ENCODE assay signal across 18 cellular contexts in genomic region chr10:76581685-76582084, GRCh38.
DNase-seq lines count a peak whose midpoint lies in the region; ATAC-seq and TF ChIP-seq lines count a peak whose summit lies in the region.
"Had no signal": no experiment of that assay in that cellular context is flagged by ENCODE, and none has a peak within 500 bp of the region (broad histone marks: within the 10 kb centered on the region; RNA-seq: fewer than 3 reads in every experiment).

No MANE protein-coding gene starts in this region.

- no peaks in the 10 kb centered on the region for H3K27me3 Mint-ChIP-seq in mesothelial cell of epicardium (ENCODE audit: low read depth)
- H3K27me3 Mint-ChIP-seq: activated CD4-positive, alpha-beta T cell treated with anti-CD3 and anti-CD28 coated beads for 36 hours; activated naive CD4-positive, alpha-beta T cell treated with anti-CD3 and anti-CD28 coated beads, Interleukin-2, amount 50 U/mL, for 24 hours; effector memory CD8-positive, alpha-beta T cell had no signal

- peaks cover 33% of the 10 kb centered on the region for H3K4me1 Mint-ChIP-seq in mesothelial cell of epicardium
- H3K4me1 Mint-ChIP-seq: activated CD4-positive, alpha-beta T cell treated with anti-CD3 and anti-CD28 coated beads for 36 hours; activated naive CD4-positive, alpha-beta T cell treated with anti-CD3 and anti-CD28 coated beads, Interleukin-2, amount 50 U/mL, for 24 hours; stimulated activated effector memory CD8-positive, alpha-beta T cell treated with anti-CD3 and anti-CD28 coated beads, Interleukin-12 subunit alpha, Interleukin-12 subunit beta, amount 100 ng/mL, for 72 hours had no signal

- ATAC-seq in foreskin keratinocyte (no peak), HG02610 (IDR thresholded peaks at IDR 0.05; ENCODE audit: unreplicated experiment) (no peak)
- ATAC-seq: activated CD4-positive, alpha-beta T cell treated with anti-CD3 and anti-CD28 coated beads for 36 hours; effector memory CD8-positive, alpha-beta T cell; GM23338; stimulated activated effector memory CD8-positive, alpha-beta T cell treated with anti-CD3 and anti-CD28 coated beads, Interleukin-12 subunit alpha, Interleukin-12 subunit beta, amount 100 ng/mL, for 72 hours had no signal

- TF ChIP-seq CTCF in mesothelial cell of epicardium (IDR thresholded peaks at IDR 0.05; ENCODE audit: unreplicated experiment) (no peak), foreskin keratinocyte (conservative IDR thresholded peaks at IDR 0.05) (no peak)

- no peaks in the 10 kb centered on the region for H3K27me3 ChIP-seq in foreskin keratinocyte

- H3K9me3 Mint-ChIP-seq in mesothelial cell of epicardium, result peaks cover 15% of the 10 kb centered on the region
- H3K9me3 Mint-ChIP-seq: GM23338 had no signal

- peak; percentile 4 for DNase-seq in DMS53 treated with DMSO at 0.1 percent for 48 hours (lab: John Stamatoyannopoulos, UW; ENCODE audit: unreplicated experiment)
- DNase-seq in NCI-H2029 (lab: John Stamatoyannopoulos, UW), result peak; percentile 55
- peak; percentile 65 for DNase-seq in amniotic epithelial cell (ENCODE audit: low read depth)
- DNase-seq in mesothelial cell of epicardium (ENCODE audit: low spot score in 2 of 2, unreplicated experiment in 2 of 2), result no peak
- no peak for DNase-seq in foreskin keratinocyte
- no peak for DNase-seq in NCI-H1694 treated with DMSO at 0.1 percent for 48 hours (lab: John Stamatoyannopoulos, UW)
- DNase-seq in KBM-7, result no peak
- DNase-seq: activated CD4-positive, alpha-beta T cell treated with anti-CD3 and anti-CD28 coated beads for 36 hours; effector memory CD8-positive, alpha-beta T cell; GF-D8; head of caudate nucleus; KG1; NCI-H345; nephron progenitor cell had no signal

- in situ Hi-C loops in KBM-7 (cut with MboI; ENCODE audit: low pct_unique_long_range_greater_than_20kb, low sequenced_read_pairs), result no loop called here

- H3K4me3 Mint-ChIP-seq in mesothelial cell of epicardium, result no peak overlapping the region
- H3K4me3 Mint-ChIP-seq: activated CD4-positive, alpha-beta T cell treated with anti-CD3 and anti-CD28 coated beads for 36 hours; activated naive CD4-positive, alpha-beta T cell treated with anti-CD3 and anti-CD28 coated beads, Interleukin-2, amount 50 U/mL, for 24 hours; effector memory CD8-positive, alpha-beta T cell; GM23338; nephron progenitor cell; stimulated activated effector memory CD8-positive, alpha-beta T cell treated with anti-CD3 and anti-CD28 coated beads, Interleukin-12 subunit alpha, Interleukin-12 subunit beta, amount 100 ng/mL, for 72 hours had no signal

- peak overlapping the region; percentile 69 for H3K27ac Mint-ChIP-seq in mesothelial cell of epicardium
- H3K27ac Mint-ChIP-seq: activated CD4-positive, alpha-beta T cell treated with anti-CD3 and anti-CD28 coated beads for 36 hours; activated naive CD4-positive, alpha-beta T cell treated with anti-CD3 and anti-CD28 coated beads, Interleukin-2, amount 50 U/mL, for 24 hours; effector memory CD8-positive, alpha-beta T cell; GM23338; nephron progenitor cell; stimulated activated effector memory CD8-positive, alpha-beta T cell treated with anti-CD3 and anti-CD28 coated beads, Interleukin-12 subunit alpha, Interleukin-12 subunit beta, amount 100 ng/mL, for 72 hours had no signal

- H3K4me1 ChIP-seq in foreskin keratinocyte, result peaks cover 10% of the 10 kb centered on the region

- no peak overlapping the region for H3K27ac ChIP-seq in foreskin keratinocyte

- H3K36me3 Mint-ChIP-seq in mesothelial cell of epicardium, result no peaks in the 10 kb centered on the region
- H3K36me3 Mint-ChIP-seq: activated naive CD4-positive, alpha-beta T cell treated with anti-CD3 and anti-CD28 coated beads, Interleukin-2, amount 50 U/mL, for 24 hours; stimulated activated effector memory CD8-positive, alpha-beta T cell treated with anti-CD3 and anti-CD28 coated beads, Interleukin-12 subunit alpha, Interleukin-12 subunit beta, amount 100 ng/mL, for 72 hours had no signal

Comparison
In these comparisons a context has a peak if more than half of its experiments do, and no peak if none do; other contexts are left out.
1. DNase-seq: peak in DMS53 treated with DMSO at 0.1 percent for 48 hours (single experiment), NCI-H2029 (single experiment) and amniotic epithelial cell (single experiment); none in mesothelial cell of epicardium (0 of 2), foreskin keratinocyte (0 of 2), NCI-H1694 treated with DMSO at 0.1 percent for 48 hours (single experiment) and KBM-7 (single experiment).